ENCODE assay signal across 1 cellular context in the genomic region with DNA sequence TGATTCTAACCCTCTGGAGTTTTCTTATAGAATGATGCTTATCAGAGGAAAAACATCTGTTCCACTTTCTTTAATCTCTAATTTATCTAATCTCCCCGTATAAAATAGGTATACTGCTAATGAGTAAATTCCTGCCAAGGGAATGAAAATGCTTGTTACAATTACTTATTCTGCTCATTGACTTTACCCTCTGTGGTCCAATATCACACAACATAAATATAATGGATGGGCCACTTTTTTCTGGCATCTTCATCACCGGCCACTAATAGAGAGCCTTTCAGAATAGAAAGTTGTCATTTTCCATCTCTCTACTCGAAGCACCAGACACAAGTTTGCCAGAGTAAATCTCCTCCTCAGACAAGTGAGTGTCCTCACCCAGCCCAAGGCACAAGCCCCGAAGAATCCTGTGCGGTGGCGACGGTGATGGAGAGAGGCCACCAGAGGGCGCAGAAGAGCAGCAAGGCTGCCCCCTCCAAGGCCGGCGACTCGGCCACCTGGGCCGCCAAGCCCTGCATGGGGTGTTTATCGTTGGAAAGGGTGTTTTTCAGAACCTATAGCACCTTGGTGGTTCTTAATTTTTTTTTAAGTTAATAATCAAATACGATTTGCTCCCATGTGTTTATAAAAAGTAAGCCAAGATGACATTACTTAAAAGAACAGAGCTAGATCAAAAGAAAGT.
TF ChIP-seq lines count a peak whose summit lies in the region.

No MANE protein-coding gene starts in this region.

TF ChIP-seq in HepG2, 621 proteins besides CTCF, POLR2A, EP300 and RAD21 (continued from another document and continues in another):
- TF ChIP-seq, protein P1, sequence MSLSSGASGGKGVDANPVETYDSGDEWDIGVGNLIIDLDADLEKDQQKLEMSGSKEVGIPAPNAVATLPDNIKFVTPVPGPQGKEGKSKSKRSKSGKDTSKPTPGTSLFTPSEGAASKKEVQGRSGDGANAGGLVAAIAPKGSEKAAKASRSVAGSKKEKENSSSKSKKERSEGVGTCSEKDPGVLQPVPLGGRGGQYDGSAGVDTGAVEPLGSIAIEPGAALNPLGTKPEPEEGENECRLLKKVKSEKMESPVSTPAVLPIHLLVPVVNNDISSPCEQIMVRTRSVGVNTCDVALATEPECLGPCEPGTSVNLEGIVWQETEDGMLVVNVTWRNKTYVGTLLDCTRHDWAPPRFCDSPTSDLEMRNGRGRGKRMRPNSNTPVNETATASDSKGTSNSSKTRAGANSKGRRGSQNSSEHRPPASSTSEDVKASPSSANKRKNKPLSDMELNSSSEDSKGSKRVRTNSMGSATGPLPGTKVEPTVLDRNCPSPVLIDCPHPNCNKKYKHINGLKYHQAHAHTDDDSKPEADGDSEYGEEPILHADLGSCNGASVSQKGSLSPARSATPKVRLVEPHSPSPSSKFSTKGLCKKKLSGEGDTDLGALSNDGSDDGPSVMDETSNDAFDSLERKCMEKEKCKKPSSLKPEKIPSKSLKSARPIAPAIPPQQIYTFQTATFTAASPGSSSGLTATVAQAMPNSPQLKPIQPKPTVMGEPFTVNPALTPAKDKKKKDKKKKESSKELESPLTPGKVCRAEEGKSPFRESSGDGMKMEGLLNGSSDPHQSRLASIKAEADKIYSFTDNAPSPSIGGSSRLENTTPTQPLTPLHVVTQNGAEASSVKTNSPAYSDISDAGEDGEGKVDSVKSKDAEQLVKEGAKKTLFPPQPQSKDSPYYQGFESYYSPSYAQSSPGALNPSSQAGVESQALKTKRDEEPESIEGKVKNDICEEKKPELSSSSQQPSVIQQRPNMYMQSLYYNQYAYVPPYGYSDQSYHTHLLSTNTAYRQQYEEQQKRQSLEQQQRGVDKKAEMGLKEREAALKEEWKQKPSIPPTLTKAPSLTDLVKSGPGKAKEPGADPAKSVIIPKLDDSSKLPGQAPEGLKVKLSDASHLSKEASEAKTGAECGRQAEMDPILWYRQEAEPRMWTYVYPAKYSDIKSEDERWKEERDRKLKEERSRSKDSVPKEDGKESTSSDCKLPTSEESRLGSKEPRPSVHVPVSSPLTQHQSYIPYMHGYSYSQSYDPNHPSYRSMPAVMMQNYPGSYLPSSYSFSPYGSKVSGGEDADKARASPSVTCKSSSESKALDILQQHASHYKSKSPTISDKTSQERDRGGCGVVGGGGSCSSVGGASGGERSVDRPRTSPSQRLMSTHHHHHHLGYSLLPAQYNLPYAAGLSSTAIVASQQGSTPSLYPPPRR (CRISPR knock-in tag; IDR thresholded peaks at IDR 0.05; ENCODE audit: borderline replicate concordance) = no peak
- no peak for TF ChIP-seq ZNF430 (CRISPR knock-in tag; IDR thresholded peaks at IDR 0.05)
- TF ChIP-seq ZNF468 (CRISPR knock-in tag; IDR thresholded peaks at IDR 0.05) = no peak
- no peak for TF ChIP-seq FOXK2 (IDR thresholded peaks at IDR 0.05)
- TF ChIP-seq NAIF1 (CRISPR knock-in tag; IDR thresholded peaks at IDR 0.05; ENCODE audit: borderline replicate concordance) = no peak
- TF ChIP-seq PHF8 (CRISPR knock-in tag; IDR thresholded peaks at IDR 0.05) = no peak
- TF ChIP-seq, protein P2, sequence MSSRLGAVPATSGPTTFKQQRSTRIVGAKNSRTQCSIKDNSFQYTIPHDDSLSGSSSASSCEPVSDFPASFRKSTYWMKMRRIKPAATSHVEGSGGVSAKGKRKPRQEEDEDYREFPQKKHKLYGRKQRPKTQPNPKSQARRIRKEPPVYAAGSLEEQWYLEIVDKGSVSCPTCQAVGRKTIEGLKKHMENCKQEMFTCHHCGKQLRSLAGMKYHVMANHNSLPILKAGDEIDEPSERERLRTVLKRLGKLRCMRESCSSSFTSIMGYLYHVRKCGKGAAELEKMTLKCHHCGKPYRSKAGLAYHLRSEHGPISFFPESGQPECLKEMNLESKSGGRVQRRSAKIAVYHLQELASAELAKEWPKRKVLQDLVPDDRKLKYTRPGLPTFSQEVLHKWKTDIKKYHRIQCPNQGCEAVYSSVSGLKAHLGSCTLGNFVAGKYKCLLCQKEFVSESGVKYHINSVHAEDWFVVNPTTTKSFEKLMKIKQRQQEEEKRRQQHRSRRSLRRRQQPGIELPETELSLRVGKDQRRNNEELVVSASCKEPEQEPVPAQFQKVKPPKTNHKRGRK (CRISPR knock-in tag; IDR thresholded peaks at IDR 0.05) = no peak
- TF ChIP-seq ZMAT3 (CRISPR knock-in tag; conservative IDR thresholded peaks at IDR 0.05) = no peak
- TF ChIP-seq ZSCAN12 (CRISPR knock-in tag; IDR thresholded peaks at IDR 0.05) = no peak; the same call in 1 of the 2 replicates
- no peak for TF ChIP-seq MTF2 (CRISPR knock-in tag; IDR thresholded peaks at IDR 0.05; ENCODE audit: borderline replicate concordance)
- 0 out of 2 replicates have a peak, but pooled peaks have one; percentile 11 for TF ChIP-seq FOXK1 (CRISPR knock-in tag; IDR thresholded peaks at IDR 0.05; ENCODE audit: borderline replicate concordance, low read depth)
- TF ChIP-seq HNRNPK (IDR thresholded peaks at IDR 0.05; ENCODE audit: low read depth, low read length, poor library complexity, severe bottlenecking) = no peak
- no peak for TF ChIP-seq SOX6 (IDR thresholded peaks at IDR 0.05)
- no peak for TF ChIP-seq SOX6 (CRISPR knock-in tag; IDR thresholded peaks at IDR 0.05)
- TF ChIP-seq, protein P3, sequence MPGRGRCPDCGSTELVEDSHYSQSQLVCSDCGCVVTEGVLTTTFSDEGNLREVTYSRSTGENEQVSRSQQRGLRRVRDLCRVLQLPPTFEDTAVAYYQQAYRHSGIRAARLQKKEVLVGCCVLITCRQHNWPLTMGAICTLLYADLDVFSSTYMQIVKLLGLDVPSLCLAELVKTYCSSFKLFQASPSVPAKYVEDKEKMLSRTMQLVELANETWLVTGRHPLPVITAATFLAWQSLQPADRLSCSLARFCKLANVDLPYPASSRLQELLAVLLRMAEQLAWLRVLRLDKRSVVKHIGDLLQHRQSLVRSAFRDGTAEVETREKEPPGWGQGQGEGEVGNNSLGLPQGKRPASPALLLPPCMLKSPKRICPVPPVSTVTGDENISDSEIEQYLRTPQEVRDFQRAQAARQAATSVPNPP (CRISPR knock-in tag; IDR thresholded peaks at IDR 0.05) = no peak
- no peak for TF ChIP-seq SMYD3 (CRISPR knock-in tag; IDR thresholded peaks at IDR 0.05)
- TF ChIP-seq, protein P4, sequence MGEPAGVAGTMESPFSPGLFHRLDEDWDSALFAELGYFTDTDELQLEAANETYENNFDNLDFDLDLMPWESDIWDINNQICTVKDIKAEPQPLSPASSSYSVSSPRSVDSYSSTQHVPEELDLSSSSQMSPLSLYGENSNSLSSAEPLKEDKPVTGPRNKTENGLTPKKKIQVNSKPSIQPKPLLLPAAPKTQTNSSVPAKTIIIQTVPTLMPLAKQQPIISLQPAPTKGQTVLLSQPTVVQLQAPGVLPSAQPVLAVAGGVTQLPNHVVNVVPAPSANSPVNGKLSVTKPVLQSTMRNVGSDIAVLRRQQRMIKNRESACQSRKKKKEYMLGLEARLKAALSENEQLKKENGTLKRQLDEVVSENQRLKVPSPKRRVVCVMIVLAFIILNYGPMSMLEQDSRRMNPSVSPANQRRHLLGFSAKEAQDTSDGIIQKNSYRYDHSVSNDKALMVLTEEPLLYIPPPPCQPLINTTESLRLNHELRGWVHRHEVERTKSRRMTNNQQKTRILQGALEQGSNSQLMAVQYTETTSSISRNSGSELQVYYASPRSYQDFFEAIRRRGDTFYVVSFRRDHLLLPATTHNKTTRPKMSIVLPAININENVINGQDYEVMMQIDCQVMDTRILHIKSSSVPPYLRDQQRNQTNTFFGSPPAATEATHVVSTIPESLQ (CRISPR knock-in tag; conservative IDR thresholded peaks at IDR 0.05) = no peak
- TF ChIP-seq KAT7 (CRISPR knock-in tag; IDR thresholded peaks at IDR 0.05; ENCODE audit: borderline replicate concordance) = no peak
- no peak for TF ChIP-seq ZC3H4 (CRISPR knock-in tag; IDR thresholded peaks at IDR 0.05; ENCODE audit: borderline replicate concordance)
- TF ChIP-seq, protein P5, sequence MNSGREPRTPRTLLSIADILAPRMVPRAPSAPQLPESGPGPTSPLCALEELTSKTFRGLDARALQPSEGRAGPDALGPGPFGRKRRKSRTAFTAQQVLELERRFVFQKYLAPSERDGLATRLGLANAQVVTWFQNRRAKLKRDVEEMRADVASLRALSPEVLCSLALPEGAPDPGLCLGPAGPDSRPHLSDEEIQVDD (CRISPR knock-in tag; IDR thresholded peaks at IDR 0.05; ENCODE audit: borderline replicate concordance) = no peak
- no peak for TF ChIP-seq ZNF350 (CRISPR knock-in tag; IDR thresholded peaks at IDR 0.05; ENCODE audit: borderline replicate concordance, low read depth)
- TF ChIP-seq ZMYM3 (CRISPR knock-in tag; IDR thresholded peaks at IDR 0.05) = no peak
- TF ChIP-seq, protein P6, sequence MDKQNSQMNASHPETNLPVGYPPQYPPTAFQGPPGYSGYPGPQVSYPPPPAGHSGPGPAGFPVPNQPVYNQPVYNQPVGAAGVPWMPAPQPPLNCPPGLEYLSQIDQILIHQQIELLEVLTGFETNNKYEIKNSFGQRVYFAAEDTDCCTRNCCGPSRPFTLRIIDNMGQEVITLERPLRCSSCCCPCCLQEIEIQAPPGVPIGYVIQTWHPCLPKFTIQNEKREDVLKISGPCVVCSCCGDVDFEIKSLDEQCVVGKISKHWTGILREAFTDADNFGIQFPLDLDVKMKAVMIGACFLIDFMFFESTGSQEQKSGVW (CRISPR knock-in tag; IDR thresholded peaks at IDR 0.05; ENCODE audit: borderline replicate concordance) = no peak
- TF ChIP-seq ZNF747 (CRISPR knock-in tag; IDR thresholded peaks at IDR 0.05; ENCODE audit: borderline replicate concordance) = no peak
- TF ChIP-seq, protein P7, sequence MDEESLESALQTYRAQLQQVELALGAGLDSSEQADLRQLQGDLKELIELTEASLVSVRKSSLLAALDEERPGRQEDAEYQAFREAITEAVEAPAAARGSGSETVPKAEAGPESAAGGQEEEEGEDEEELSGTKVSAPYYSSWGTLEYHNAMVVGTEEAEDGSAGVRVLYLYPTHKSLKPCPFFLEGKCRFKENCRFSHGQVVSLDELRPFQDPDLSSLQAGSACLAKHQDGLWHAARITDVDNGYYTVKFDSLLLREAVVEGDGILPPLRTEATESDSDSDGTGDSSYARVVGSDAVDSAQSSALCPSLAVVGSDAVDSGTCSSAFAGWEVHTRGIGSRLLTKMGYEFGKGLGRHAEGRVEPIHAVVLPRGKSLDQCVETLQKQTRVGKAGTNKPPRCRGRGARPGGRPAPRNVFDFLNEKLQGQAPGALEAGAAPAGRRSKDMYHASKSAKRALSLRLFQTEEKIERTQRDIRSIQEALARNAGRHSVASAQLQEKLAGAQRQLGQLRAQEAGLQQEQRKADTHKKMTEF (CRISPR knock-in tag; IDR thresholded peaks at IDR 0.05) = peak; percentile 52; the same call in 1 of the 2 replicates
- TF ChIP-seq, protein P8, sequence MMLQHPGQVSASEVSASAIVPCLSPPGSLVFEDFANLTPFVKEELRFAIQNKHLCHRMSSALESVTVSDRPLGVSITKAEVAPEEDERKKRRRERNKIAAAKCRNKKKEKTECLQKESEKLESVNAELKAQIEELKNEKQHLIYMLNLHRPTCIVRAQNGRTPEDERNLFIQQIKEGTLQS (CRISPR knock-in tag; IDR thresholded peaks at IDR 0.05) = no peak
- TF ChIP-seq ZNF619 (CRISPR knock-in tag; IDR thresholded peaks at IDR 0.05) = no peak
- TF ChIP-seq IRF2 (CRISPR knock-in tag; IDR thresholded peaks at IDR 0.05) = 0 out of 2 replicates have a peak, but pooled peaks have one; percentile 59
- TF ChIP-seq SMARCE1 (IDR thresholded peaks at IDR 0.05; ENCODE audit: borderline replicate concordance) = no peak
- TF ChIP-seq ZNF841 (CRISPR knock-in tag; IDR thresholded peaks at IDR 0.05; ENCODE audit: borderline replicate concordance) = no peak
- no peak for TF ChIP-seq RNF2 (conservative IDR thresholded peaks at IDR 0.05; ENCODE audit: low read depth)
- TF ChIP-seq HNRNPUL1 (IDR thresholded peaks at IDR 0.05; ENCODE audit: low read depth, low read length) = no peak
- TF ChIP-seq ZNF552 (CRISPR knock-in tag; IDR thresholded peaks at IDR 0.05; ENCODE audit: borderline replicate concordance) = no peak
- TF ChIP-seq, protein P9, sequence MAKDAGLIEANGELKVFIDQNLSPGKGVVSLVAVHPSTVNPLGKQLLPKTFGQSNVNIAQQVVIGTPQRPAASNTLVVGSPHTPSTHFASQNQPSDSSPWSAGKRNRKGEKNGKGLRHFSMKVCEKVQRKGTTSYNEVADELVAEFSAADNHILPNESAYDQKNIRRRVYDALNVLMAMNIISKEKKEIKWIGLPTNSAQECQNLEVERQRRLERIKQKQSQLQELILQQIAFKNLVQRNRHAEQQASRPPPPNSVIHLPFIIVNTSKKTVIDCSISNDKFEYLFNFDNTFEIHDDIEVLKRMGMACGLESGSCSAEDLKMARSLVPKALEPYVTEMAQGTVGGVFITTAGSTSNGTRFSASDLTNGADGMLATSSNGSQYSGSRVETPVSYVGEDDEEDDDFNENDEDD (CRISPR knock-in tag; IDR thresholded peaks at IDR 0.05; ENCODE audit: borderline replicate concordance) = no peak
- TF ChIP-seq RFXAP (CRISPR knock-in tag; IDR thresholded peaks at IDR 0.05; ENCODE audit: borderline replicate concordance) = no peak
- TF ChIP-seq RFX1 (IDR thresholded peaks at IDR 0.05) = no peak
- TF ChIP-seq, protein P10, sequence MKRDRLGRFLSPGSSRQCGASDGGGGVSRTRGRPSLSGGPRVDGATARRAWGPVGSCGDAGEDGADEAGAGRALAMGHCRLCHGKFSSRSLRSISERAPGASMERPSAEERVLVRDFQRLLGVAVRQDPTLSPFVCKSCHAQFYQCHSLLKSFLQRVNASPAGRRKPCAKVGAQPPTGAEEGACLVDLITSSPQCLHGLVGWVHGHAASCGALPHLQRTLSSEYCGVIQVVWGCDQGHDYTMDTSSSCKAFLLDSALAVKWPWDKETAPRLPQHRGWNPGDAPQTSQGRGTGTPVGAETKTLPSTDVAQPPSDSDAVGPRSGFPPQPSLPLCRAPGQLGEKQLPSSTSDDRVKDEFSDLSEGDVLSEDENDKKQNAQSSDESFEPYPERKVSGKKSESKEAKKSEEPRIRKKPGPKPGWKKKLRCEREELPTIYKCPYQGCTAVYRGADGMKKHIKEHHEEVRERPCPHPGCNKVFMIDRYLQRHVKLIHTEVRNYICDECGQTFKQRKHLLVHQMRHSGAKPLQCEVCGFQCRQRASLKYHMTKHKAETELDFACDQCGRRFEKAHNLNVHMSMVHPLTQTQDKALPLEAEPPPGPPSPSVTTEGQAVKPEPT (CRISPR knock-in tag; IDR thresholded peaks at IDR 0.05; ENCODE audit: low read depth) = no peak
- TF ChIP-seq SAFB2 (CRISPR knock-in tag; IDR thresholded peaks at IDR 0.05; ENCODE audit: borderline replicate concordance, low read depth) = no peak
- TF ChIP-seq MBD4 (IDR thresholded peaks at IDR 0.05; ENCODE audit: borderline replicate concordance, low read length) = no peak
- no peak for TF ChIP-seq ZNF703 (CRISPR knock-in tag; IDR thresholded peaks at IDR 0.05; ENCODE audit: borderline replicate concordance)
- no peak for TF ChIP-seq CENPX (CRISPR knock-in tag; IDR thresholded peaks at IDR 0.05)
